2 cellular contexts compared by ENCODE assay signal in the genomic region with DNA sequence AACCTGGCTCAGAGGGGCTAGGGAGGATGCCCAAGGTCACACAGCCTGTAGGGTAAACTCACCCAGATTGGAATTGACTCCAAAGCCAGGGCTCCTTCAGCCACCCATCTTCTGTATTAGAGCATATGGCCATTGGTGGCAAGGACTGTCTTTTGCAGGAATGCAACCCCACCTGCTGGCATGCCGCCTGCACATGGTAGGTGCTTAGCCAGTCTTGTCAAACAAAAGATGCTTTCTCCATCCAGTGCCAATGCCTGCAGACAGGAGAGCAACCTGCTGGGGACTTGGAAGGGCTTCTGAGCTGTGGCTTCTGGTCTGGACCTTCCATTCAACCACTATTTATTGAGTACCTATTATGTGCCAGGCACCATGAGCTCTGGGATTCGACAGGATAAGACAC.
A peak's percentile ranks its signal among the peaks of the same experiment; 100 is the strongest.
TF ChIP-seq lines count a peak whose summit lies in the region.

No MANE protein-coding gene starts in this region.

TF ChIP-seq in K562, 482 proteins besides CTCF, POLR2A, EP300 and RAD21 (continued from another document):
- no peak for TF ChIP-seq PCBP2 (IDR thresholded peaks at IDR 0.05; ENCODE audit: low read depth, low read length, poor library complexity, severe bottlenecking)
- TF ChIP-seq, protein P1, sequence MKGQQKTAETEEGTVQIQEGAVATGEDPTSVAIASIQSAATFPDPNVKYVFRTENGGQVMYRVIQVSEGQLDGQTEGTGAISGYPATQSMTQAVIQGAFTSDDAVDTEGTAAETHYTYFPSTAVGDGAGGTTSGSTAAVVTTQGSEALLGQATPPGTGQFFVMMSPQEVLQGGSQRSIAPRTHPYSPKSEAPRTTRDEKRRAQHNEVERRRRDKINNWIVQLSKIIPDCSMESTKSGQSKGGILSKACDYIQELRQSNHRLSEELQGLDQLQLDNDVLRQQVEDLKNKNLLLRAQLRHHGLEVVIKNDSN (CRISPR knock-in tag; IDR thresholded peaks at IDR 0.05), result peak; percentile 1; the same call in 1 of the 2 replicates

TF ChIP-seq in HepG2, 621 proteins besides CTCF, POLR2A, EP300 and RAD21 (continued from another document):
- TF ChIP-seq, protein P2, sequence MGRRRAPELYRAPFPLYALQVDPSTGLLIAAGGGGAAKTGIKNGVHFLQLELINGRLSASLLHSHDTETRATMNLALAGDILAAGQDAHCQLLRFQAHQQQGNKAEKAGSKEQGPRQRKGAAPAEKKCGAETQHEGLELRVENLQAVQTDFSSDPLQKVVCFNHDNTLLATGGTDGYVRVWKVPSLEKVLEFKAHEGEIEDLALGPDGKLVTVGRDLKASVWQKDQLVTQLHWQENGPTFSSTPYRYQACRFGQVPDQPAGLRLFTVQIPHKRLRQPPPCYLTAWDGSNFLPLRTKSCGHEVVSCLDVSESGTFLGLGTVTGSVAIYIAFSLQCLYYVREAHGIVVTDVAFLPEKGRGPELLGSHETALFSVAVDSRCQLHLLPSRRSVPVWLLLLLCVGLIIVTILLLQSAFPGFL (CRISPR knock-in tag; IDR thresholded peaks at IDR 0.05), result no peak
- TF ChIP-seq ZNF260 (CRISPR knock-in tag; IDR thresholded peaks at IDR 0.05; ENCODE audit: borderline replicate concordance, low read depth), result no peak
- no peak for TF ChIP-seq KDM5B (CRISPR knock-in tag; IDR thresholded peaks at IDR 0.05; ENCODE audit: borderline replicate concordance)
- TF ChIP-seq KDM2A (CRISPR knock-in tag; IDR thresholded peaks at IDR 0.05; ENCODE audit: borderline replicate concordance, low read depth), result no peak
- no peak for TF ChIP-seq SAP130 (CRISPR knock-in tag; IDR thresholded peaks at IDR 0.05; ENCODE audit: low read depth)
- no peak for TF ChIP-seq MLLT10 (CRISPR knock-in tag; IDR thresholded peaks at IDR 0.05)
- TF ChIP-seq, protein P3, sequence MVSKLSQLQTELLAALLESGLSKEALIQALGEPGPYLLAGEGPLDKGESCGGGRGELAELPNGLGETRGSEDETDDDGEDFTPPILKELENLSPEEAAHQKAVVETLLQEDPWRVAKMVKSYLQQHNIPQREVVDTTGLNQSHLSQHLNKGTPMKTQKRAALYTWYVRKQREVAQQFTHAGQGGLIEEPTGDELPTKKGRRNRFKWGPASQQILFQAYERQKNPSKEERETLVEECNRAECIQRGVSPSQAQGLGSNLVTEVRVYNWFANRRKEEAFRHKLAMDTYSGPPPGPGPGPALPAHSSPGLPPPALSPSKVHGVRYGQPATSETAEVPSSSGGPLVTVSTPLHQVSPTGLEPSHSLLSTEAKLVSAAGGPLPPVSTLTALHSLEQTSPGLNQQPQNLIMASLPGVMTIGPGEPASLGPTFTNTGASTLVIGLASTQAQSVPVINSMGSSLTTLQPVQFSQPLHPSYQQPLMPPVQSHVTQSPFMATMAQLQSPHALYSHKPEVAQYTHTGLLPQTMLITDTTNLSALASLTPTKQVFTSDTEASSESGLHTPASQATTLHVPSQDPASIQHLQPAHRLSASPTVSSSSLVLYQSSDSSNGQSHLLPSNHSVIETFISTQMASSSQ (IDR thresholded peaks at IDR 0.05; ENCODE audit: low read depth), result no peak
- TF ChIP-seq, protein P3 (CRISPR knock-in tag; IDR thresholded peaks at IDR 0.05; ENCODE audit: borderline replicate concordance), result no peak
- TF ChIP-seq, protein P4, sequence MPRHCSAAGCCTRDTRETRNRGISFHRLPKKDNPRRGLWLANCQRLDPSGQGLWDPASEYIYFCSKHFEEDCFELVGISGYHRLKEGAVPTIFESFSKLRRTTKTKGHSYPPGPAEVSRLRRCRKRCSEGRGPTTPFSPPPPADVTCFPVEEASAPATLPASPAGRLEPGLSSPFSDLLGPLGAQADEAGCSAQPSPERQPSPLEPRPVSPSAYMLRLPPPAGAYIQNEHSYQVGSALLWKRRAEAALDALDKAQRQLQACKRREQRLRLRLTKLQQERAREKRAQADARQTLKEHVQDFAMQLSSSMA (CRISPR knock-in tag; IDR thresholded peaks at IDR 0.05), result no peak
